In genomic region chr6:68633654-68634502, GRCh38 we compare ENCODE assay signal across 8 cellular contexts. TPM values are rescaled to one million over a fixed set of nuclear protein-coding genes. Genes with fewer than 3 reads are reported as not detected.
DNase-seq lines count a peak whose midpoint lies in the region; ATAC-seq, FAIRE-seq and TF ChIP-seq lines count a peak whose summit lies in the region.

No MANE protein-coding gene starts in this region.

- H3K4me2 ChIP-seq in A549 = peak overlapping the region; percentile 93

- H3K36me3 ChIP-seq in HAP-1 (replicated peaks) = no peaks in the 10 kb centered on the region
- H3K36me3 ChIP-seq in mesodermal cell (ENCODE audit: control insufficient read depth, insufficient read depth, low read length) = no peaks in the 10 kb centered on the region

- peaks cover 32% of the 10 kb centered on the region for H3K27me3 Mint-ChIP-seq in brain

- no peak for FAIRE-seq in A549 (lab: Jason Lieb, UNC)

- TF ChIP-seq POLR2A in A549 (IDR thresholded peaks at IDR 0.05; ENCODE audit: low read length) = no peak

- no peak for TF ChIP-seq CTCF in A549 (IDR thresholded peaks at IDR 0.05)
- TF ChIP-seq CTCF in brain (conservative IDR thresholded peaks at IDR 0.05) = no peak

- H3K27ac ChIP-seq in A549 (no peak overlapping the region), mesodermal cell (ENCODE audit: low read depth, low read length, severe bottlenecking) (no peak overlapping the region)

- ATAC-seq in A549 = no peak
- ATAC-seq in HG02571 (IDR thresholded peaks at IDR 0.05; ENCODE audit: unreplicated experiment) = no peak
- no peak for ATAC-seq in GM19395 (IDR thresholded peaks at IDR 0.05; ENCODE audit: unreplicated experiment)
- ATAC-seq in HG02610 (IDR thresholded peaks at IDR 0.05; ENCODE audit: unreplicated experiment) = no peak
- no peak for ATAC-seq in GM19023 (IDR thresholded peaks at IDR 0.05; ENCODE audit: unreplicated experiment)

- H3K36me3 Mint-ChIP-seq in brain = peaks cover 8% of the 10 kb centered on the region

- H3K4me1 ChIP-seq in A549 (no peaks in the 10 kb centered on the region), HAP-1 (peaks cover 22% of the 10 kb centered on the region), mesodermal cell (ENCODE audit: control insufficient read depth, insufficient read depth, low read length, poor library complexity, severe bottlenecking) (peaks cover 3% of the 10 kb centered on the region)

- WGBS in A549 (ENCODE audit: missing lambda C conversion rate) = 24% methylated on average over 15 of the region's 15 CpGs
- 0 to 13% methylated on average over 4 of the region's 15 CpGs for WGBS in mesodermal cell (ENCODE audit: insufficient coverage in 2 of 2), 2 experiments

- peak overlapping the region; percentile 92 to 99 (median 98) for H3K4me3 Mint-ChIP-seq in brain

- DNase-seq in A549 (ENCODE audit: low read depth in 1 of 2, low spot score in 1 of 2) (no peak), HAP-1 (ENCODE audit: low spot score in 2 of 2) (no peak)

- TF ChIP-seq EP300 in A549 (IDR thresholded peaks at IDR 0.05) = no peak

- CTCF ChIA-PET in A549 (lab: Yijun Ruan, JAX) = interaction anchor here (1.0 kb wide), 1 partner anchor 1533 kb away, joined by 3 read pairs; no protein-coding TSS in a partner anchor

- in situ Hi-C loops in HAP-1 (cut with MboI; ENCODE audit: low sequenced_read_pairs) = loop anchor here (25.0 kb wide), 1 partner anchor 328 kb away; no protein-coding TSS in a partner anchor

- peaks cover 33% of the 10 kb centered on the region for H3K4me1 Mint-ChIP-seq in brain

- H3K9me3 Mint-ChIP-seq in brain = no peaks in the 10 kb centered on the region

- H3K27me3 ChIP-seq in HAP-1 (ENCODE audit: low read depth) = no peaks in the 10 kb centered on the region

- TF ChIP-seq RAD21 in A549 (conservative IDR thresholded peaks at IDR 0.05 in 1 of 2, IDR thresholded peaks at IDR 0.05 in 1 of 2) = no peak

- H3K9me3 ChIP-seq in A549 (no peaks in the 10 kb centered on the region), HAP-1 (no peaks in the 10 kb centered on the region), mesodermal cell (ENCODE audit: control insufficient read depth, low read length) (no peaks in the 10 kb centered on the region)

- peak overlapping the region; percentile 58 for H3K4me3 ChIP-seq in A549
- peak overlapping the region; percentile 74 for H3K4me3 ChIP-seq in HAP-1
- H3K4me3 ChIP-seq in mesodermal cell (ENCODE audit: extremely low read depth, insufficient read depth, low read length, poor library complexity, severe bottlenecking) = peak overlapping the region; percentile 55

- POLR2A ChIA-PET in A549 (lab: Yijun Ruan, JAX) = no interaction called here

- H3K27ac Mint-ChIP-seq in brain = peak overlapping the region; percentile 93 to 100 (median 98)

TF ChIP-seq in A549, 52 proteins besides CTCF, POLR2A, EP300 and RAD21:
- TF ChIP-seq KDM1A (IDR thresholded peaks at IDR 0.05; ENCODE audit: low read depth) (no peak), NPAS2 (CRISPR knock-in tag; IDR thresholded peaks at IDR 0.05; ENCODE audit: borderline replicate concordance) (no peak), HOXB13 (CRISPR knock-in tag; IDR thresholded peaks at IDR 0.05; ENCODE audit: low read depth) (no peak), CEBPB (IDR thresholded peaks at IDR 0.05) (no peak), EHF (CRISPR knock-in tag; IDR thresholded peaks at IDR 0.05) (no peak), MYC (IDR thresholded peaks at IDR 0.05; ENCODE audit: borderline replicate concordance, low read length) (no peak), ZNF302 (CRISPR knock-in tag; IDR thresholded peaks at IDR 0.05) (no peak)

RNA-seq across cellular contexts. Expression of gene ADGRB3, which starts 1.2 kb away (rescaled TPM):
- polyA plus RNA-seq in A549 (2011; rRNA removed) = not detected in 2 replicates
- polyA plus RNA-seq in A549 (2012; cell fraction: cytosol; rRNA removed) = not detected in 2 replicates
- polyA plus RNA-seq in A549 (2012; cell fraction: nucleus; rRNA removed) = not detected in 2 replicates
- not detected in 3 replicates for polyA plus RNA-seq in A549 (2017; fragmentation: RNase III; extraction: RNeasy Plus Mini Kit Qiagen cat#74134 plus additional on column Dnase treatment)
- polyA minus RNA-seq in A549 (2011; rRNA and poly(A)+ RNA removed) = 0.33 TPM in 1 of 2 replicates, not detected in the other
- 6.2 TPM for polyA plus RNA-seq in brain (ENCODE audit: insufficient read depth, low read depth, low replicate concordance)
- polyA plus RNA-seq in mesodermal cell (2013, experiment 1 of 2) = 1.4 TPM
- polyA plus RNA-seq in mesodermal cell (2013, experiment 2 of 2) = 1.2 TPM
